In genomic region chr12:12560587-12561304, GRCh38 we compare ENCODE assay signal across 9 cellular contexts. TPM values are rescaled to one million over a fixed set of nuclear protein-coding genes. Genes with fewer than 3 reads are reported as not detected.
A peak's percentile ranks its signal among the peaks of the same experiment; 100 is the strongest.
DNase-seq lines count a peak whose midpoint lies in the region; ATAC-seq, FAIRE-seq and TF ChIP-seq lines count a peak whose summit lies in the region.
"Had no signal": no experiment of that assay in that cellular context is flagged by ENCODE, and none has a peak within 500 bp of the region (broad histone marks: within the 10 kb centered on the region; RNA-seq: fewer than 3 reads in every experiment).

No MANE protein-coding gene starts in this region.

- no peaks in the 10 kb centered on the region for H3K36me3 ChIP-seq in Loucy (ENCODE audit: insufficient read depth, low read length)
- H3K36me3 ChIP-seq in brain microvascular endothelial cell (replicated peaks) = no peaks in the 10 kb centered on the region
- no peaks in the 10 kb centered on the region for H3K36me3 ChIP-seq in spleen

- peak overlapping the region; percentile 75 for H3K4me3 ChIP-seq in Loucy (ENCODE audit: low read length, poor library complexity, severe bottlenecking)
- H3K4me3 ChIP-seq in brain microvascular endothelial cell (ENCODE audit: low read depth, low read length) = peak overlapping the region; percentile 81
- H3K4me3 ChIP-seq in spleen = peak overlapping the region; percentile 48 to 77 (median 59)

- H3K27ac ChIP-seq in brain microvascular endothelial cell = peak overlapping the region; percentile 92
- peak overlapping the region; percentile 81 to 99 (median 98) for H3K27ac ChIP-seq in spleen

- H3K27me3 ChIP-seq in Loucy (ENCODE audit: insufficient read depth, low read length, poor library complexity, severe bottlenecking) = no peaks in the 10 kb centered on the region
- H3K27me3 ChIP-seq in brain microvascular endothelial cell (replicated peaks) = no peaks in the 10 kb centered on the region
- H3K27me3 ChIP-seq in spleen (replicated peaks in 1 of 7) = no peaks in the 10 kb centered on the region

- peak overlapping the region; percentile 94 for H3K4me2 ChIP-seq in Loucy (ENCODE audit: low read depth, low read length, poor library complexity, severe bottlenecking)

- no peaks in the 10 kb centered on the region for H3K9me2 ChIP-seq in Loucy (replicated peaks; ENCODE audit: low read depth, low read length)

- H2AFZ ChIP-seq in Loucy (ENCODE audit: low read length) = peak overlapping the region; percentile 81

- WGBS in spleen, 5 donors = 15 to 23% (median 17%) methylated on average over 9 of the region's 9 CpGs

- TF ChIP-seq CTCF in Loucy (conservative IDR thresholded peaks at IDR 0.05; ENCODE audit: low read length) = no peak
- TF ChIP-seq CTCF in brain microvascular endothelial cell (IDR thresholded peaks at IDR 0.05; ENCODE audit: low read depth, low read length, missing control alignments) = no peak
- TF ChIP-seq CTCF in spleen (IDR thresholded peaks at IDR 0.05 in 8 of 11, conservative IDR thresholded peaks at IDR 0.05 in 3 of 11) = no peak

- H3K4me1 ChIP-seq in Loucy (ENCODE audit: insufficient read depth, low read length, poor library complexity, severe bottlenecking) (peaks cover 9% of the 10 kb centered on the region), spleen (peaks cover 14 to 49% (median 29%) of the 10 kb centered on the region in 6 donors)

- in situ Hi-C loops in brain microvascular endothelial cell (cut with HindIII; ENCODE audit: low pct_ligation_motif_present, low sequenced_read_pairs) = no loop called here

- TF ChIP-seq POLR2A in spleen (IDR thresholded peaks at IDR 0.05) = peak in 2 of 3 donors; percentile 33

- DNase-seq in NCI-H1092 treated with DMSO at 0.1 percent for 48 hours (lab: John Stamatoyannopoulos, UW) (peak; percentile 63), NCI-H1092 (lab: John Stamatoyannopoulos, UW) (no peak), T-helper 2 cell (peak in 4 of 5 experiments; percentile 12 to 80 (median 66)), brain microvascular endothelial cell (peak; percentile 30), spleen (no peak)

- intact Hi-C loops in spleen (cut with DNase I; ENCODE audit: low total_unique reads) = loop anchor here (5.0 kb wide), 1 partner anchor 183 kb away; no protein-coding TSS in a partner anchor

- H4K20me1 ChIP-seq in Loucy (ENCODE audit: insufficient read depth, low read length, poor library complexity, severe bottlenecking) = no peaks in the 10 kb centered on the region

- no peak for ATAC-seq in HG02623 (IDR thresholded peaks at IDR 0.05; ENCODE audit: unreplicated experiment)

- peaks cover 10% of the 10 kb centered on the region; the same call in 1 of the 2 replicates for H3F3A ChIP-seq in Loucy (ENCODE audit: low read depth)

- H3K79me2 ChIP-seq in Loucy (ENCODE audit: insufficient read depth, low read length) = no peaks in the 10 kb centered on the region

- H3K9ac ChIP-seq in Loucy (ENCODE audit: low read depth, low read length, poor library complexity, severe bottlenecking) = peak overlapping the region; percentile 65

- peak; percentile 82 for FAIRE-seq in islet of Langerhans (lab: Jason Lieb, UNC)
- FAIRE-seq: A204.1 had no signal

- H3K9me3 ChIP-seq in Loucy (ENCODE audit: insufficient read depth, low read depth, low read length) (no peaks in the 10 kb centered on the region), spleen (peaks cover 0 to 5% (median 0%) of the 10 kb centered on the region in 8 donors)

RNA-seq across cellular contexts. Expression of gene DUSP16, which starts 1.9 kb away (rescaled TPM):
- total RNA-seq in spleen = 10 to 100 TPM; 19.2 to 43.7 (median 22.1) TPM
- polyA plus RNA-seq in spleen = 1 to 10 TPM; 2.2 to 4.7 (median 2.3) TPM

RNA-seq across cellular contexts. Expression of gene CREBL2, which starts 50.9 kb away (rescaled TPM):
- 10 to 100 TPM; 28.6 to 76.0 (median 60.7) TPM for total RNA-seq in spleen
- polyA plus RNA-seq in spleen = 10 to 100 TPM; 14.3 to 28.3 (median 21.6) TPM

Comparison
In these comparisons a context has a peak if more than half of its experiments do, and no peak if none do; other contexts are left out.
1. DNase-seq: peak in NCI-H1092 treated with DMSO at 0.1 percent for 48 hours (single experiment), T-helper 2 cell (4 of 5) and brain microvascular endothelial cell (single experiment); none in NCI-H1092 (single experiment) and spleen (single experiment).
2. Peak in every context shown above with its lines, with median percentiles within 50 percentile points of each other: H3K4me3 ChIP-seq.